ENCODE assay signal across 9 cellular contexts in the genomic region with DNA sequence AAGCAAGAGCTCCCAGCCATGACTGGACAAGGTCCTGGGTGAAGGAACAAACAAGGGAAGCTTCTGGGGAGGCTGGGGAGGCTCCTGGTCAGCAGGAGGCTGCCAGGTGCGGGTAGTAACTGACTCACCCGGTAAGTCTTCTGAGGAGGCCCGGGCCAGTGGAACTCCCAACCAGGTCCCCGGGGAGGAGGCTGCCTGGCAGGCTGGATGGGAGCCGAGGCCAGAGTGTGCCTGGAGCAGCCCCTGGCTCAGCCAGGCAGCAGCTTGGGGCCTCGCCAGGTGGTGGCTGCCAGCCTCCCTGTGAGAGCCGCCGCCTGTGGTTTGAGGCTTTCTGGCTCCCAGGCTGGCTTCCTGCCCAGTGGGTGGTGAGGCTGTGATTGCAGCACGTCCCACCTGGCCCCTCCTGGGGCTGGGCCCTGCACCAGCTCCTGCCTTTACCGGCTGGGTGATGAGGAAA. TPM values are rescaled to one million over a fixed set of nuclear protein-coding genes. Genes with fewer than 3 reads are reported as not detected.
DNase-seq lines count a peak whose midpoint lies in the region; ATAC-seq and TF ChIP-seq lines count a peak whose summit lies in the region.
"Had no signal": no experiment of that assay in that cellular context is flagged by ENCODE, and none has a peak within 500 bp of the region (broad histone marks: within the 10 kb centered on the region; RNA-seq: fewer than 3 reads in every experiment).

No MANE protein-coding gene starts in this region.

- no peaks in the 10 kb centered on the region for H3K9me3 Mint-ChIP-seq in CD8-positive, alpha-beta T cell

- H3K27ac ChIP-seq in CD8-positive, alpha-beta T cell (ENCODE audit: low read depth, low read length) = no peak overlapping the region
- H3K27ac ChIP-seq: neutrophil had no signal

- peaks cover 11% of the 10 kb centered on the region for H3K27me3 Mint-ChIP-seq in CD8-positive, alpha-beta T cell (ENCODE audit: low read depth)

- no peaks in the 10 kb centered on the region for H3K27me3 ChIP-seq in CD8-positive, alpha-beta T cell (ENCODE audit: insufficient read depth, low read length)

- peaks cover 12% of the 10 kb centered on the region for H3K4me1 ChIP-seq in CD8-positive, alpha-beta T cell (ENCODE audit: insufficient read depth, low read length)

- peak; percentile 79 for ATAC-seq in CD8-positive, alpha-beta T cell
- ATAC-seq in Right ventricle myocardium inferior = peak; percentile 61
- no peak for ATAC-seq in HG02642 (IDR thresholded peaks at IDR 0.05; ENCODE audit: poor library complexity, unreplicated experiment)
- no peak for ATAC-seq in HG02970 (IDR thresholded peaks at IDR 0.05; ENCODE audit: low FRiP score, unreplicated experiment)

- CTCF ChIA-PET in CD8-positive, alpha-beta T cell (lab: Charles Lee) = interaction anchor here (0.8 to 1.3 kb wide), 2 partner anchors 59 to 260 kb away, joined by 4 to 6 read pairs; no protein-coding TSS in a partner anchor

- no peaks in the 10 kb centered on the region for H3K36me3 Mint-ChIP-seq in CD8-positive, alpha-beta T cell

- intact Hi-C loops in CD8-positive, alpha-beta T cell (cut with DNase I, micrococcal nuclease) = loop anchor here in 1 of 2 experiments (5.0 kb wide), 1 partner anchor 54 kb away; no protein-coding TSS in a partner anchor
- intact Hi-C loops in Right ventricle myocardium inferior (cut with DNase I) = no loop called here

- H3K27ac Mint-ChIP-seq in CD8-positive, alpha-beta T cell = no peak overlapping the region

- H3K4me3 ChIP-seq in CD8-positive, alpha-beta T cell (ENCODE audit: low read depth, low read length) = no peak overlapping the region

- H3K4me3 Mint-ChIP-seq in CD8-positive, alpha-beta T cell = no peak overlapping the region

- no peak for TF ChIP-seq CTCF in CD8-positive, alpha-beta T cell (IDR thresholded peaks at IDR 0.05)

- no peaks in the 10 kb centered on the region for H3K9me3 ChIP-seq in CD8-positive, alpha-beta T cell (ENCODE audit: low read length)
- H3K9me3 ChIP-seq: neutrophil had no signal

- H3K4me1 Mint-ChIP-seq in CD8-positive, alpha-beta T cell (ENCODE audit: low read depth) = peaks cover 4% of the 10 kb centered on the region

- DNase-seq in CD8-positive, alpha-beta T cell = peak; percentile 49 to 82 (median 75)
- DNase-seq in NCI-H1694 (lab: John Stamatoyannopoulos, UW) (peak; percentile 11), activated T-cell treated with anti-CD3 and anti-CD28 coated beads for 4 hours (peak; percentile 28), Right ventricle myocardium inferior (ENCODE audit: missing footprints) (peak; percentile 87), HuH-7.5 (ENCODE audit: low spot score) (no peak)
- peak in 2 of 3 experiments; percentile 12 to 41 for DNase-seq in stimulated activated CD4-positive, alpha-beta T cell treated with anti-CD3 and anti-CD28 coated beads, TNF-alpha, amount 100 ng/mL, for 24 hours (ENCODE audit: low read depth in 3 of 3)

- POLR2A ChIA-PET in CD8-positive, alpha-beta T cell (lab: Charles Lee) = no interaction called here

- no peaks in the 10 kb centered on the region for H3K36me3 ChIP-seq in CD8-positive, alpha-beta T cell (ENCODE audit: insufficient read depth, low read length)
- H3K36me3 ChIP-seq: neutrophil had no signal

RNA-seq across cellular contexts. Expression of gene IGF2, which starts 46.2 kb away (rescaled TPM):
- total RNA-seq in CD8-positive, alpha-beta T cell = not detected
- 80.9 TPM for total RNA-seq in Right ventricle myocardium inferior

Comparison
In these comparisons a context has a peak if more than half of its experiments do, and no peak if none do; other contexts are left out.
1. ATAC-seq: peak in CD8-positive, alpha-beta T cell (single experiment) and Right ventricle myocardium inferior (single experiment); none in HG02642 (single experiment) and HG02970 (single experiment).
2. RNA of gene IGF2, which starts 46.2 kb away (total RNA-seq): 80.9 TPM in Right ventricle myocardium inferior (single experiment); not detected in CD8-positive, alpha-beta T cell; every median in the first group is over 10 times any median in the second.